In genomic region chr10:133394801-133395221, GRCh38 we compare ENCODE assay signal across 8 cellular contexts. TPM values are rescaled to one million over a fixed set of nuclear protein-coding genes. Genes with fewer than 3 reads are reported as not detected.
DNase-seq lines count a peak whose midpoint lies in the region; FAIRE-seq and TF ChIP-seq lines count a peak whose summit lies in the region.

No MANE protein-coding gene starts in this region.

- H3K9me2 ChIP-seq in MM.1S (replicated peaks; ENCODE audit: insufficient read depth, low read length), result no peaks in the 10 kb centered on the region

- H4K20me1 ChIP-seq in MM.1S (ENCODE audit: insufficient read depth, low read length), result no peaks in the 10 kb centered on the region

- TF ChIP-seq CTCF in MM.1S (IDR thresholded peaks at IDR 0.05; ENCODE audit: low read length) (no peak), choroid plexus epithelial cell (conservative IDR thresholded peaks at IDR 0.05; ENCODE audit: low read depth, low read length) (no peak)

- FAIRE-seq in GM12891 (lab: Jason Lieb, UNC), result no peak

- no peaks in the 10 kb centered on the region for H3K27me3 ChIP-seq in MM.1S (replicated peaks; ENCODE audit: insufficient read depth, low read length)
- H3K27me3 ChIP-seq in muscle layer of colon (ENCODE audit: control insufficient read depth in 1 of 2, insufficient read depth in 2 of 2, low read length in 2 of 2), result no peaks in the 10 kb centered on the region

- H3K79me2 ChIP-seq in MM.1S (ENCODE audit: low read length), result peaks cover 43% of the 10 kb centered on the region

- TF ChIP-seq POLR2A in GM12891 (IDR thresholded peaks at IDR 0.05; ENCODE audit: low read depth, low read length), result no peak

- peak overlapping the region; percentile 63 for H2AFZ ChIP-seq in MM.1S (ENCODE audit: low read length)

- H3K4me2 ChIP-seq in MM.1S (ENCODE audit: low read depth, low read length), result peak overlapping the region; percentile 85

- H3K27ac ChIP-seq in MM.1S (ENCODE audit: low read length) (peak overlapping the region; percentile 80; the same call in 1 of the 2 replicates), muscle layer of colon (ENCODE audit: low read depth, low read length) (peak overlapping the region; percentile 86)

- DNase-seq in Ammon's horn (ENCODE audit: low spot score), result peak; percentile 1
- DNase-seq in MM.1S, result no peak
- DNase-seq in choroid plexus epithelial cell (ENCODE audit: low read depth), result no peak
- no peak for DNase-seq in superior temporal gyrus (ENCODE audit: extremely low spot score)
- no peak for DNase-seq in DMS114 treated with DMSO at 0.1 percent for 48 hours (lab: John Stamatoyannopoulos, UW; ENCODE audit: unreplicated experiment)
- no peak for DNase-seq in GM12891 (ENCODE audit: insufficient read length, low spot score)
- DNase-seq in NCI-H2107 (lab: John Stamatoyannopoulos, UW), result no peak

- peaks cover 13% of the 10 kb centered on the region for H3F3A ChIP-seq in MM.1S (ENCODE audit: insufficient read depth, low read length)

- peaks cover 2% of the 10 kb centered on the region; the same call in 1 of the 2 replicates for H3K36me3 ChIP-seq in MM.1S (replicated peaks; ENCODE audit: insufficient read depth, low read length)
- H3K36me3 ChIP-seq in muscle layer of colon (ENCODE audit: insufficient read depth, low read length), result peaks cover 36% of the 10 kb centered on the region

- H3K9ac ChIP-seq in MM.1S (ENCODE audit: low read length) (peak overlapping the region; percentile 93), muscle layer of colon (ENCODE audit: low read length) (peak overlapping the region; percentile 76)

- H3K4me1 ChIP-seq in MM.1S (ENCODE audit: low read length), result peaks cover 24% of the 10 kb centered on the region
- no peaks in the 10 kb centered on the region for H3K4me1 ChIP-seq in muscle layer of colon (ENCODE audit: insufficient read depth, low read length)

- no peaks in the 10 kb centered on the region for H3K9me3 ChIP-seq in MM.1S (replicated peaks; ENCODE audit: insufficient read depth, low read length)
- H3K9me3 ChIP-seq in muscle layer of colon (ENCODE audit: low read length), result no peaks in the 10 kb centered on the region

- H3K4me3 ChIP-seq in MM.1S (ENCODE audit: low read length), result peak overlapping the region; percentile 94
- peak overlapping the region; percentile 92 for H3K4me3 ChIP-seq in choroid plexus epithelial cell (ENCODE audit: low read depth, low read length)
- H3K4me3 ChIP-seq in muscle layer of colon (ENCODE audit: low read depth in 1 of 2, low read length in 2 of 2), result peak overlapping the region; percentile 78 to 95

TF ChIP-seq in GM12891, 5 proteins besides CTCF, POLR2A, EP300 and RAD21:
- TF ChIP-seq SPI1 (IDR thresholded peaks at IDR 0.05; ENCODE audit: low read depth, low read length) (no peak), POLR2AphosphoS5 (IDR thresholded peaks at IDR 0.05; ENCODE audit: low read depth, low read length) (no peak), PAX5 (IDR thresholded peaks at IDR 0.05; ENCODE audit: insufficient read depth, low read length, severe bottlenecking) (no peak), POU2F2 (IDR thresholded peaks at IDR 0.05; ENCODE audit: low read depth, low read length) (no peak)
TF ChIP-seq in GM12891: peak in this region for 0.

RNA-seq across cellular contexts. Expression of gene MTG1, which starts 0.9 kb away (rescaled TPM):
- 24.2 TPM for polyA plus RNA-seq in GM12891 (2012; ENCODE audit: low read depth, missing spikeins)

RNA-seq across cellular contexts. Expression of gene PAOX, which starts 15.7 kb away (rescaled TPM):
- 5.3 TPM for polyA plus RNA-seq in GM12891 (2012; ENCODE audit: low read depth, missing spikeins)

RNA-seq across cellular contexts. Expression of gene ECHS1, which starts 21.7 kb away (rescaled TPM):
- polyA plus RNA-seq in GM12891 (2012; ENCODE audit: low read depth, missing spikeins), result 71.8 TPM

RNA-seq across cellular contexts. Expression of gene SPRN, which starts 29.6 kb away (rescaled TPM):
- polyA plus RNA-seq in GM12891 (2012; ENCODE audit: low read depth, missing spikeins), result 0.49 TPM

RNA-seq across cellular contexts. Expression of gene FUOM, which starts 37.0 kb away (rescaled TPM):
- 15.4 TPM for polyA plus RNA-seq in GM12891 (2012; ENCODE audit: low read depth, missing spikeins)
